Comparison of ENCODE assay signal across 18 cellular contexts in the genomic region with DNA sequence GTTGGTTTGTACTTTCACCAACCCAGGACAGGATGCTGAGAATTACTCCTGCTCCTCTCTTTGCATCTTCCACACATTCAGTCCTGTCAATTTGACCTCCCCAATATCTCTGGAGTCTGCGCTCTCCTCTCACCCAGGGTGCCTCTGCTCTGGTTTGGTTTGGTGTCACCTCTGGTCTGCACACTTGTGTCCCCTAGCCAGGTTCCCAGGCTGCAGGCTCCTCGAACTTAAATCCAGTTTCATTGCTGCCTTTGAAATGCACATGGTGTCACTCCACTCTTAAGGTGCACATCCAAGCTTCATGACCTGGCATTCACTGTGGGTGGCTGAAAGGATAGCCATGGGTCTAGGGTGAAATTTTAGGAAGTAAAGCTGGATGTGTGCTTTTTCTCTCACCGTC.
"Had no signal": no experiment of that assay in that cellular context is flagged by ENCODE, and none has a peak within 500 bp of the region (broad histone marks: within the 10 kb centered on the region; RNA-seq: fewer than 3 reads in every experiment).

No MANE protein-coding gene starts in this region.

- ATAC-seq: activated T-cell treated with anti-CD3 and anti-CD28 coated beads, Interleukin-2, amount 50 U/mL, for 72 hours; gastrocnemius medialis; heart left ventricle; lower lobe of right lung; stimulated activated naive CD8-positive, alpha-beta T cell treated with anti-CD3 and anti-CD28 coated beads, Interleukin-15, Interleukin-2, amounts not matched to agents 100 U/mL and 50 U/mL, for 24 hours had no signal

- H3K27ac ChIP-seq: brain microvascular endothelial cell, gastrocnemius medialis, heart left ventricle, lower lobe of right lung, testis had no signal

- H3K9me3 ChIP-seq: gastrocnemius medialis, lower lobe of right lung, testis had no signal

- H3K4me3 Mint-ChIP-seq: activated CD4-positive, alpha-beta T cell treated with anti-CD3 and anti-CD28 coated beads, Interleukin-2, amount 10 ng/mL, durations not matched to agents 7 days and 5 days; activated naive CD8-positive, alpha-beta T cell treated with anti-CD3 and anti-CD28 coated beads, Interleukin-2, amount 10 ng/mL, durations not matched to agents 7 days and 5 days; activated T-cell treated with anti-CD3 and anti-CD28 coated beads, Interleukin-2, amount 50 U/mL, for 72 hours; dendritic cell treated with granulocyte-macrophage colony-stimulating factor and Interleukin-4, amounts not matched to agents 40 ng/mL and 50 ng/mL, for 4 days; mesothelial cell of epicardium; T-helper 2 cell treated with Interferon-gamma antibody and Interleukin-4, amounts not matched to agents 5 μg/mL and 100 μg/mL, for 36 hours had no signal

- H3K9me3 Mint-ChIP-seq: dendritic cell treated with granulocyte-macrophage colony-stimulating factor and Interleukin-4, amounts not matched to agents 40 ng/mL and 50 ng/mL, for 4 days; immature natural killer cell had no signal

- DNase-seq: activated CD4-positive, alpha-beta T cell treated with anti-CD3 and anti-CD28 coated beads, Interleukin-2, amount 10 ng/mL, durations not matched to agents 7 days and 5 days; activated gamma-delta T cell treated with Interleukin-2 at 50 U/mL for 16 hours; activated naive CD8-positive, alpha-beta T cell treated with anti-CD3 and anti-CD28 coated beads, Interleukin-2, amount 10 ng/mL, durations not matched to agents 7 days and 5 days; activated T-cell treated with anti-CD3 and anti-CD28 coated beads, Interleukin-2, amount 50 U/mL, for 72 hours; brain microvascular endothelial cell; cerebellar nuclear complex; gastrocnemius medialis; immature natural killer cell; lower lobe of right lung; stimulated activated CD4-positive, alpha-beta T cell treated with anti-CD3 and anti-CD28 coated beads, Interleukin-15, amount 100 ng/mL, for 24 hours; stimulated activated CD4-positive, alpha-beta T cell treated with anti-CD3 and anti-CD28 coated beads, Interleukin-4, amount 100 ng/mL, for 4 hours; stimulated activated naive CD8-positive, alpha-beta T cell treated with anti-CD3 and anti-CD28 coated beads, Interleukin-15, Interleukin-2, amounts not matched to agents 100 U/mL and 50 U/mL, for 24 hours; SW 1271; testis had no signal

- H3K36me3 ChIP-seq: brain microvascular endothelial cell, gastrocnemius medialis, heart left ventricle, lower lobe of right lung had no signal

- H3K36me3 Mint-ChIP-seq: immature natural killer cell, mesothelial cell of epicardium had no signal

- H3K27ac Mint-ChIP-seq: activated CD4-positive, alpha-beta T cell treated with anti-CD3 and anti-CD28 coated beads, Interleukin-2, amount 10 ng/mL, durations not matched to agents 7 days and 5 days; activated naive CD8-positive, alpha-beta T cell treated with anti-CD3 and anti-CD28 coated beads, Interleukin-2, amount 10 ng/mL, durations not matched to agents 7 days and 5 days; activated T-cell treated with anti-CD3 and anti-CD28 coated beads, Interleukin-2, amount 50 U/mL, for 72 hours; dendritic cell treated with granulocyte-macrophage colony-stimulating factor and Interleukin-4, amounts not matched to agents 40 ng/mL and 50 ng/mL, for 4 days; mesothelial cell of epicardium; T-helper 2 cell treated with Interferon-gamma antibody and Interleukin-4, amounts not matched to agents 5 μg/mL and 100 μg/mL, for 36 hours had no signal

- H3K27me3 ChIP-seq: gastrocnemius medialis, heart left ventricle, testis had no signal

- H3K4me3 ChIP-seq: gastrocnemius medialis, heart left ventricle, lower lobe of right lung, testis had no signal
